Comparison of ENCODE assay signal across 18 cellular contexts in genomic region chr9:136898483-136899100, GRCh38. TPM values are rescaled to one million over a fixed set of nuclear protein-coding genes. Genes with fewer than 3 reads are reported as not detected.
A peak's percentile ranks its signal among the peaks of the same experiment; 100 is the strongest.
DNase-seq lines count a peak whose midpoint lies in the region; ATAC-seq and TF ChIP-seq lines count a peak whose summit lies in the region.
"Had no signal": no experiment of that assay in that cellular context is flagged by ENCODE, and none has a peak within 500 bp of the region (broad histone marks: within the 10 kb centered on the region; RNA-seq: fewer than 3 reads in every experiment).

No MANE protein-coding gene starts in this region.

- intact Hi-C loops in activated T-helper 1 cell treated with anti-CD3 and anti-CD28 coated beads, Interleukin-12 subunit alpha, Interleukin-12 subunit beta, Interleukin-2, Interleukin-4 antibody, amounts not matched to agents 30 ng/mL and 10 ng/mL and 1 ng/mL, durations not matched to agents 14 hours and 24 hours and 36 hours (cut with micrococcal nuclease): no loop called here

- TF ChIP-seq CTCF in KMS-11 (conservative IDR thresholded peaks at IDR 0.05; ENCODE audit: low read depth, low read length) (no peak; the same call in 1 of the 2 replicates), osteoblast (IDR thresholded peaks at IDR 0.05; ENCODE audit: extremely low read depth, low read depth, low read length) (no peak)

- H3K9ac ChIP-seq in KMS-11: no peak overlapping the region
- H3K9ac ChIP-seq: BLaER1 had no signal

- no peak overlapping the region for H2AFZ ChIP-seq in KMS-11 (ENCODE audit: low read depth)
- no peak overlapping the region for H2AFZ ChIP-seq in osteoblast (ENCODE audit: low read length)

- peaks cover 8% of the 10 kb centered on the region; the same call in 1 of the 2 replicates for H3K36me3 ChIP-seq in KMS-11 (ENCODE audit: insufficient read depth)
- peaks cover 21% of the 10 kb centered on the region for H3K36me3 ChIP-seq in osteoblast (ENCODE audit: insufficient read depth, low read length)

- no peak for ATAC-seq in HG03039 (IDR thresholded peaks at IDR 0.05; ENCODE audit: unreplicated experiment)

- peaks cover 63% of the 10 kb centered on the region for H3K79me2 ChIP-seq in KMS-11 (ENCODE audit: insufficient read depth, low read depth)
- H3K79me2 ChIP-seq in osteoblast (ENCODE audit: insufficient read depth, low read length): peaks cover 44% of the 10 kb centered on the region

- H3K27ac ChIP-seq in KMS-11: peak overlapping the region; percentile 99
- H3K27ac ChIP-seq in osteoblast (ENCODE audit: low read depth, low read length): no peak overlapping the region
- H3K27ac ChIP-seq: 22Rv1, BLaER1, SJCRH30 had no signal

- no peaks in the 10 kb centered on the region for H3K9me3 ChIP-seq in osteoblast (ENCODE audit: low read depth, low read length)
- H3K9me3 ChIP-seq: BLaER1, MG63, SJCRH30 had no signal

- H3K27me3 ChIP-seq in KMS-11 (ENCODE audit: insufficient read depth, low read depth): no peaks in the 10 kb centered on the region
- H3K27me3 ChIP-seq in osteoblast (ENCODE audit: insufficient read depth, low read length): no peaks in the 10 kb centered on the region
- H3K27me3 ChIP-seq: BLaER1, MG63, SJCRH30 had no signal

- H3K27ac Mint-ChIP-seq in activated T-helper 1 cell treated with anti-CD3 and anti-CD28 coated beads, Interleukin-12 subunit alpha, Interleukin-12 subunit beta, Interleukin-2, Interleukin-4 antibody, amounts not matched to agents 30 ng/mL and 10 ng/mL and 1 ng/mL, durations not matched to agents 14 hours and 24 hours and 36 hours: peak overlapping the region; percentile 68

- H3K4me3 ChIP-seq in KMS-11 (IDR thresholded peaks at IDR 0.05; ENCODE audit: insufficient read depth, low read depth, low read length) (no peak overlapping the region), osteoblast (ENCODE audit: insufficient read depth, low read length) (no peak overlapping the region)
- H3K4me3 ChIP-seq: BLaER1, MG63, SJCRH30 had no signal

- no peak overlapping the region for H3K4me3 Mint-ChIP-seq in activated T-helper 1 cell treated with anti-CD3 and anti-CD28 coated beads, Interleukin-12 subunit alpha, Interleukin-12 subunit beta, Interleukin-2, Interleukin-4 antibody, amounts not matched to agents 30 ng/mL and 10 ng/mL and 1 ng/mL, durations not matched to agents 14 hours and 24 hours and 36 hours

- DNase-seq in DMS53 (lab: John Stamatoyannopoulos, UW) (peak; percentile 33), DMS53 treated with DMSO at 0.1 percent for 48 hours (lab: John Stamatoyannopoulos, UW; ENCODE audit: unreplicated experiment) (no peak), osteoblast (ENCODE audit: insufficient read length, low spot score, missing footprints) (peak; percentile 68), DMS114 treated with DMSO at 0.1 percent for 48 hours (lab: John Stamatoyannopoulos, UW; ENCODE audit: unreplicated experiment) (no peak), NCI-H748 treated with DMSO at 0.1 percent for 48 hours (lab: John Stamatoyannopoulos, UW) (no peak)
- DNase-seq in activated T-helper 1 cell treated with anti-CD3 and anti-CD28 coated beads, Interleukin-12 subunit alpha, Interleukin-12 subunit beta, Interleukin-2, Interleukin-4 antibody, amounts not matched to agents 30 ng/mL and 10 ng/mL and 1 ng/mL, durations not matched to agents 14 hours and 24 hours and 36 hours (ENCODE audit: low spot score): no peak
- DNase-seq: DMS79 treated with DMSO at 0.1 percent for 48 hours, MG63, NCI-H1105, NCI-H187, NCI-H446, NCI-H774, SJCRH30 had no signal

- H3K4me1 ChIP-seq in KMS-11 (ENCODE audit: low read depth, poor library complexity, severe bottlenecking): peaks cover 91% of the 10 kb centered on the region
- H3K4me1 ChIP-seq in osteoblast (ENCODE audit: insufficient read depth, low read length): peaks cover 26% of the 10 kb centered on the region
- H3K4me1 ChIP-seq: SJCRH30 had no signal

- no peaks in the 10 kb centered on the region for H3K27me3 Mint-ChIP-seq in activated T-helper 1 cell treated with anti-CD3 and anti-CD28 coated beads, Interleukin-12 subunit alpha, Interleukin-12 subunit beta, Interleukin-2, Interleukin-4 antibody, amounts not matched to agents 30 ng/mL and 10 ng/mL and 1 ng/mL, durations not matched to agents 14 hours and 24 hours and 36 hours (ENCODE audit: insufficient read depth)

- no peaks in the 10 kb centered on the region for H3K9me3 Mint-ChIP-seq in activated T-helper 1 cell treated with anti-CD3 and anti-CD28 coated beads, Interleukin-12 subunit alpha, Interleukin-12 subunit beta, Interleukin-2, Interleukin-4 antibody, amounts not matched to agents 30 ng/mL and 10 ng/mL and 1 ng/mL, durations not matched to agents 14 hours and 24 hours and 36 hours

- H3K36me3 Mint-ChIP-seq in activated T-helper 1 cell treated with anti-CD3 and anti-CD28 coated beads, Interleukin-12 subunit alpha, Interleukin-12 subunit beta, Interleukin-2, Interleukin-4 antibody, amounts not matched to agents 30 ng/mL and 10 ng/mL and 1 ng/mL, durations not matched to agents 14 hours and 24 hours and 36 hours (ENCODE audit: low read depth): peaks cover 37% of the 10 kb centered on the region

- H4K20me1 ChIP-seq in KMS-11 (ENCODE audit: insufficient read depth) (no peaks in the 10 kb centered on the region), osteoblast (ENCODE audit: insufficient read depth, low read length) (peaks cover 9% of the 10 kb centered on the region)

- H3K4me2 ChIP-seq in KMS-11 (peak overlapping the region; percentile 83), osteoblast (ENCODE audit: insufficient read depth, low read length) (no peak overlapping the region)
- H3K4me2 ChIP-seq: BLaER1 had no signal

- peaks cover 65% of the 10 kb centered on the region for H3K4me1 Mint-ChIP-seq in activated T-helper 1 cell treated with anti-CD3 and anti-CD28 coated beads, Interleukin-12 subunit alpha, Interleukin-12 subunit beta, Interleukin-2, Interleukin-4 antibody, amounts not matched to agents 30 ng/mL and 10 ng/mL and 1 ng/mL, durations not matched to agents 14 hours and 24 hours and 36 hours (ENCODE audit: low read depth)

RNA-seq across cellular contexts. Expression of gene TRAF2, which starts 12.3 kb away (rescaled TPM):
- 67.4 and 76.3 TPM in 2 replicates for total RNA-seq in activated T-helper 1 cell treated with anti-CD3 and anti-CD28 coated beads, Interleukin-12 subunit alpha, Interleukin-12 subunit beta, Interleukin-2, Interleukin-4 antibody, amounts not matched to agents 30 ng/mL and 10 ng/mL and 1 ng/mL, durations not matched to agents 14 hours and 24 hours and 36 hours
- total RNA-seq in osteoblast: 6.2 and 6.8 TPM in 2 replicates

RNA-seq across cellular contexts. Expression of gene EDF1, which starts 32.5 kb away (rescaled TPM):
- total RNA-seq in activated T-helper 1 cell treated with anti-CD3 and anti-CD28 coated beads, Interleukin-12 subunit alpha, Interleukin-12 subunit beta, Interleukin-2, Interleukin-4 antibody, amounts not matched to agents 30 ng/mL and 10 ng/mL and 1 ng/mL, durations not matched to agents 14 hours and 24 hours and 36 hours: 410 and 418 TPM in 2 replicates
- total RNA-seq in osteoblast: 126 and 173 TPM in 2 replicates

RNA-seq across cellular contexts. Expression of gene FBXW5, which starts 45.9 kb away (rescaled TPM):
- total RNA-seq in activated T-helper 1 cell treated with anti-CD3 and anti-CD28 coated beads, Interleukin-12 subunit alpha, Interleukin-12 subunit beta, Interleukin-2, Interleukin-4 antibody, amounts not matched to agents 30 ng/mL and 10 ng/mL and 1 ng/mL, durations not matched to agents 14 hours and 24 hours and 36 hours: 92.5 and 96.2 TPM in 2 replicates
- 143 and 157 TPM in 2 replicates for total RNA-seq in osteoblast

RNA-seq across cellular contexts. Expression of gene MAMDC4, which starts 46.4 kb away (rescaled TPM):
- total RNA-seq in activated T-helper 1 cell treated with anti-CD3 and anti-CD28 coated beads, Interleukin-12 subunit alpha, Interleukin-12 subunit beta, Interleukin-2, Interleukin-4 antibody, amounts not matched to agents 30 ng/mL and 10 ng/mL and 1 ng/mL, durations not matched to agents 14 hours and 24 hours and 36 hours: 18.2 and 23.6 TPM in 2 replicates
- total RNA-seq in osteoblast: 0.88 and 1.4 TPM in 2 replicates

RNA-seq across cellular contexts. Expression of gene C8G, which starts 46.5 kb away (rescaled TPM):
- 0.56 and 1.5 TPM in 2 replicates for total RNA-seq in activated T-helper 1 cell treated with anti-CD3 and anti-CD28 coated beads, Interleukin-12 subunit alpha, Interleukin-12 subunit beta, Interleukin-2, Interleukin-4 antibody, amounts not matched to agents 30 ng/mL and 10 ng/mL and 1 ng/mL, durations not matched to agents 14 hours and 24 hours and 36 hours
- total RNA-seq in osteoblast: 1.2 TPM in 1 of 2 replicates, not detected in the other
- total RNA-seq: H4, SJCRH30 had no signal

Comparison
In these comparisons a context has a peak if more than half of its experiments do, and no peak if none do; other contexts are left out.
1. DNase-seq: peak in DMS53 (single experiment) and osteoblast (single experiment); none in DMS53 treated with DMSO at 0.1 percent for 48 hours (single experiment), activated T-helper 1 cell treated with anti-CD3 and anti-CD28 coated beads, Interleukin-12 subunit alpha, Interleukin-12 subunit beta, Interleukin-2, Interleukin-4 antibody, amounts not matched to agents 30 ng/mL and 10 ng/mL and 1 ng/mL, durations not matched to agents 14 hours and 24 hours and 36 hours (single experiment), DMS114 treated with DMSO at 0.1 percent for 48 hours (single experiment) and NCI-H748 treated with DMSO at 0.1 percent for 48 hours (single experiment).